ENCODE assay signal across 8 cellular contexts in the genomic region with DNA sequence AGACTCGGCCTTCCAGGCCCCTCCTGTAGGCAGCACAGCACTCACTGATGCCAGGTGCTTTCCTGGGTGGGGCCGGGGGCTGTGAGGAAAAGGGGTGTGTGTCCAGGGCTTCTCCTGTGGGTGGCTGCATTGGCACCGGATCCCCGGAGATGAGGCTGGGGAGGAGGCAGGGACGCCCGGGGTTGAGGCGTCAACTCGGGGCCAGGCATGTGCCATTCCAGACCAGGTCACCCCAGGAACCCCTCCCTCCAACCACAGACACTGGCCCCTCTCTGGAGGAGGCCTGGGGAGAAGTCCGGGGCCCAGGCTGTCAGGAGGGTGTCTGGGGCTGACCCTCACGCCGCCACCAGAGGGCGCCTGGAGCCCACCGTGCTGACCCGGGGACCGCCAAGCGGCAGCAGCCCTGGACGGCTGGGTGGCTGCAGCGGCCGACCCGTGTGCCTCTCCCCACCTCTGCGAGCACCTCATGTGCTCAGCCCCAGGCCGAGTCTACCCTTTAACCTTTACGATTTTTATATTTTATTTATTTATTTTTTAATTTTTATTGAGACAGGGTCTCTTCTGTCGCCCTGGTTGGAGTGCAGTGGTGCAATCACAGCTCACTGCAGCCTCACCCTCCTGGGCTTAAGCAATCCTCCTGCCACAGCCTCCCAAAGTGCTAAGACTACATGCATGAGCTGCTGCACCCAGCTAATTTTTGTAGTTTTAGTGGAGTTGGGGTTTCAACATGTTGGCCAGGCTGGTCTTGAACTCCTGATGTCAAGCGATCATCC. TPM values are rescaled to one million over a fixed set of nuclear protein-coding genes. Genes with fewer than 3 reads are reported as not detected.
DNase-seq lines count a peak whose midpoint lies in the region; ATAC-seq and TF ChIP-seq lines count a peak whose summit lies in the region.

No MANE protein-coding gene starts in this region.

- peaks cover 14% of the 10 kb centered on the region for H3K4me1 ChIP-seq in prostate gland (replicated peaks)

- peak; percentile 85 for TF ChIP-seq CTCF in SU-DHL-6 (IDR thresholded peaks at IDR 0.05; ENCODE audit: insufficient read depth, low read length, poor library complexity, severe bottlenecking)
- TF ChIP-seq CTCF in prostate gland (IDR thresholded peaks at IDR 0.05): peak; percentile 85 to 92 (median 91)

- in situ Hi-C loops in Caki2 (cut with HindIII; ENCODE audit: low pct_unique_long_range_greater_than_20kb, low sequenced_read_pairs): no loop called here

- H3F3A ChIP-seq in SU-DHL-6 (ENCODE audit: insufficient read depth): no peaks in the 10 kb centered on the region

- no peaks in the 10 kb centered on the region for H3K79me2 ChIP-seq in SU-DHL-6 (ENCODE audit: insufficient read depth, low read length)

- 10% methylated on average over 25 of the region's 25 CpGs for WGBS in prostate gland

- ATAC-seq in HG02571 (IDR thresholded peaks at IDR 0.05; ENCODE audit: unreplicated experiment): no peak
- ATAC-seq in HG03378 (IDR thresholded peaks at IDR 0.05; ENCODE audit: unreplicated experiment): no peak

- no peaks in the 10 kb centered on the region for H3K9me2 ChIP-seq in SU-DHL-6 (replicated peaks; ENCODE audit: insufficient read depth, low read length)

- H3K9ac ChIP-seq in SU-DHL-6 (ENCODE audit: low read length): no peak overlapping the region

- intact Hi-C loops in head of caudate nucleus (cut with DNase I): loop anchor here (5.0 kb wide), 1 partner anchor 76 kb away; a partner anchor contains a TSS
- intact Hi-C loops in prostate gland (cut with DNase I): loop anchor here (5.0 kb wide), 2 partner anchors 76 to 341 kb away; a partner anchor contains a TSS

- no peaks in the 10 kb centered on the region for H3K27me3 ChIP-seq in SU-DHL-6 (ENCODE audit: low read length)
- H3K27me3 ChIP-seq in prostate gland (replicated peaks; ENCODE audit: insufficient read depth): peaks cover 10% of the 10 kb centered on the region

- no peak overlapping the region for H3K27ac Mint-ChIP-seq in activated naive CD8-positive, alpha-beta T cell treated with anti-CD3 and anti-CD28 coated beads for 36 hours

- no peak overlapping the region for H3K4me3 ChIP-seq in SU-DHL-6 (ENCODE audit: insufficient read depth, low read length, poor library complexity, severe bottlenecking)
- no peak overlapping the region for H3K4me3 ChIP-seq in prostate gland

- H3K36me3 ChIP-seq in SU-DHL-6 (ENCODE audit: low read length): no peaks in the 10 kb centered on the region
- no peaks in the 10 kb centered on the region for H3K36me3 ChIP-seq in prostate gland

- no peaks in the 10 kb centered on the region for H3K9me3 Mint-ChIP-seq in activated naive CD8-positive, alpha-beta T cell treated with anti-CD3 and anti-CD28 coated beads for 36 hours

- H3K36me3 Mint-ChIP-seq in activated naive CD8-positive, alpha-beta T cell treated with anti-CD3 and anti-CD28 coated beads for 36 hours: no peaks in the 10 kb centered on the region

- no peak overlapping the region for H2AFZ ChIP-seq in SU-DHL-6 (ENCODE audit: low read depth, low read length, severe bottlenecking)

- H4K20me1 ChIP-seq in SU-DHL-6 (ENCODE audit: low read depth, low read length): no peaks in the 10 kb centered on the region

- no peak overlapping the region for H3K4me2 ChIP-seq in SU-DHL-6 (ENCODE audit: low read depth, low read length, poor library complexity, severe bottlenecking)

- DNase-seq in Caki2 (ENCODE audit: low read depth) (peak; percentile 86), HT1080 (ENCODE audit: low read depth) (peak; percentile 67), head of caudate nucleus (peak in 40 of 42 donors; percentile 67 to 93 (median 82)), prostate gland (ENCODE audit: low spot score) (peak; percentile 48)
- peak; percentile 84 for DNase-seq in activated naive CD8-positive, alpha-beta T cell treated with anti-CD3 and anti-CD28 coated beads for 36 hours

- H3K27me3 Mint-ChIP-seq in activated naive CD8-positive, alpha-beta T cell treated with anti-CD3 and anti-CD28 coated beads for 36 hours: peaks cover 55% of the 10 kb centered on the region

- H3K9me3 ChIP-seq in SU-DHL-6 (ENCODE audit: insufficient read depth, low read length) (no peaks in the 10 kb centered on the region), prostate gland (no peaks in the 10 kb centered on the region)

- peaks cover 3% of the 10 kb centered on the region for H3K4me1 Mint-ChIP-seq in activated naive CD8-positive, alpha-beta T cell treated with anti-CD3 and anti-CD28 coated beads for 36 hours

- no peak overlapping the region for H3K27ac ChIP-seq in SU-DHL-6 (ENCODE audit: low read depth, low read length)
- no peak overlapping the region for H3K27ac ChIP-seq in prostate gland

- no peak overlapping the region for H3K4me3 Mint-ChIP-seq in activated naive CD8-positive, alpha-beta T cell treated with anti-CD3 and anti-CD28 coated beads for 36 hours

- no peak for TF ChIP-seq POLR2A in prostate gland (IDR thresholded peaks at IDR 0.05)

RNA-seq across cellular contexts. Expression of a gene that starts 3.2 kb away (rescaled TPM):
- total RNA-seq in Caki2 (2014; rRNA removed; shearing (Covaris generic); ENCODE audit: low replicate concordance): 1,206 and 1,492 TPM in 2 replicates
- total RNA-seq in HT1080 (2014; rRNA removed; shearing (Covaris generic)): 119 and 152 TPM in 2 replicates
- 45.2 and 64.3 TPM in 2 replicates for polyA plus RNA-seq in HT1080 (2015; cell fraction: cytosol; rRNA removed)
- polyA plus RNA-seq in HT1080 (2015; cell fraction: nucleus; rRNA removed): 31.3 and 37.7 TPM in 2 replicates
- total RNA-seq in activated naive CD8-positive, alpha-beta T cell treated with anti-CD3 and anti-CD28 coated beads for 36 hours: 10 to 100 TPM; 22.3 to 25.3 TPM
- total RNA-seq in prostate gland: 10 to 100 TPM; 52.0 to 78.2 TPM

RNA-seq across cellular contexts. Expression of a gene that starts 6.1 kb away (rescaled TPM):
- 25.7 and 26.3 TPM in 2 replicates for total RNA-seq in Caki2 (2014; rRNA removed; shearing (Covaris generic); ENCODE audit: low replicate concordance)
- 2.0 and 4.2 TPM in 2 replicates for total RNA-seq in HT1080 (2014; rRNA removed; shearing (Covaris generic))
- 1.7 and 1.8 TPM in 2 replicates for polyA plus RNA-seq in HT1080 (2015; cell fraction: cytosol; rRNA removed)
- polyA plus RNA-seq in HT1080 (2015; cell fraction: nucleus; rRNA removed): 1.1 and 1.2 TPM in 2 replicates
- total RNA-seq in activated naive CD8-positive, alpha-beta T cell treated with anti-CD3 and anti-CD28 coated beads for 36 hours: 1 to 10 TPM; 3.2 to 6.0 TPM
- 1 to 10 TPM; 6.1 to 9.1 TPM for total RNA-seq in prostate gland

RNA-seq across cellular contexts. Expression of a gene that starts 9.2 kb away (rescaled TPM):
- 95.7 and 164 TPM in 2 replicates for total RNA-seq in Caki2 (2014; rRNA removed; shearing (Covaris generic); ENCODE audit: low replicate concordance)
- total RNA-seq in HT1080 (2014; rRNA removed; shearing (Covaris generic)): 42.3 and 54.6 TPM in 2 replicates
- polyA plus RNA-seq in HT1080 (2015; cell fraction: cytosol; rRNA removed): 33.5 and 38.4 TPM in 2 replicates
- polyA plus RNA-seq in HT1080 (2015; cell fraction: nucleus; rRNA removed): 36.5 and 40.5 TPM in 2 replicates
- total RNA-seq in activated naive CD8-positive, alpha-beta T cell treated with anti-CD3 and anti-CD28 coated beads for 36 hours: 10 to 100 TPM; 37.3 to 40.1 TPM
- 10 to 100 TPM; 55.3 to 73.1 TPM for total RNA-seq in prostate gland

RNA-seq across cellular contexts. Expression of a gene that starts 14.5 kb away (rescaled TPM):
- 4.5 and 10.3 TPM in 2 replicates for total RNA-seq in Caki2 (2014; rRNA removed; shearing (Covaris generic); ENCODE audit: low replicate concordance)
- total RNA-seq in HT1080 (2014; rRNA removed; shearing (Covaris generic)): 4.2 and 4.6 TPM in 2 replicates
- polyA plus RNA-seq in HT1080 (2015; cell fraction: cytosol; rRNA removed): 2.2 TPM in 2 replicates
- 70.2 and 75.4 TPM in 2 replicates for polyA plus RNA-seq in HT1080 (2015; cell fraction: nucleus; rRNA removed)
- 1 to 10 TPM; 6.5 to 8.1 TPM for total RNA-seq in activated naive CD8-positive, alpha-beta T cell treated with anti-CD3 and anti-CD28 coated beads for 36 hours
- 1 to 10 TPM; 2.3 to 3.0 TPM for total RNA-seq in prostate gland

RNA-seq across cellular contexts. Expression of a gene that starts 15.2 kb away (rescaled TPM):
- 48.0 and 73.6 TPM in 2 replicates for total RNA-seq in Caki2 (2014; rRNA removed; shearing (Covaris generic); ENCODE audit: low replicate concordance)
- total RNA-seq in HT1080 (2014; rRNA removed; shearing (Covaris generic)): 18.6 and 27.2 TPM in 2 replicates
- 12.0 and 17.5 TPM in 2 replicates for polyA plus RNA-seq in HT1080 (2015; cell fraction: cytosol; rRNA removed)
- 51.4 and 52.8 TPM in 2 replicates for polyA plus RNA-seq in HT1080 (2015; cell fraction: nucleus; rRNA removed)
- total RNA-seq in activated naive CD8-positive, alpha-beta T cell treated with anti-CD3 and anti-CD28 coated beads for 36 hours: 10 to 100 TPM; 22.9 to 24.4 TPM
- 10 to 100 TPM in 1 of 2 donors, 1 to 10 TPM in 1; 7.7 to 10.1 TPM for total RNA-seq in prostate gland
